In genomic region chr2:78718031-78718430, GRCh38 we compare ENCODE assay signal across 24 cellular contexts.
"Had no signal": no experiment of that assay in that cellular context is flagged by ENCODE, and none has a peak within 500 bp of the region (broad histone marks: within the 10 kb centered on the region; RNA-seq: fewer than 3 reads in every experiment).

No MANE protein-coding gene starts in this region.

- DNase-seq: activated B cell treated with CpG ODN at 0.5 μM for 24 hours; activated CD4-positive, alpha-beta T cell treated with anti-CD3 and anti-CD28 coated beads, Interleukin-2, amount 50 U/mL, for 1 hour; activated CD8-positive, alpha-beta T cell treated with anti-CD3 and anti-CD28 coated beads for 36 hours; activated naive CD4-positive, alpha-beta T cell; activated T-cell treated with anti-CD3 and anti-CD28 coated beads, Interleukin-2, amount 50 U/mL, for 72 hours; anterior cingulate cortex; brain microvascular endothelial cell; esophagus squamous epithelium; foreskin melanocyte; islet precursor cell; left ventricle myocardium superior; midbrain; naive thymus-derived CD8-positive, alpha-beta T cell; stimulated activated CD4-positive, alpha-beta T cell treated with anti-CD3 and anti-CD28 coated beads, Interleukin-2, amount 100 ng/mL, for 48 hours; stimulated activated naive CD4-positive, alpha-beta T cell treated with Interleukin-2 at 50 U/mL for 16 hours; T-helper 1 cell; testis; transverse colon; uterus had no signal

- H3K27ac ChIP-seq: brain microvascular endothelial cell, epithelial cell of prostate, esophagus squamous epithelium, right atrium auricular region, testis, transverse colon, uterus had no signal

- H3K27me3 Mint-ChIP-seq: activated B cell treated with CpG ODN at 0.5 μM for 24 hours; activated CD8-positive, alpha-beta T cell treated with anti-CD3 and anti-CD28 coated beads for 36 hours; naive thymus-derived CD8-positive, alpha-beta T cell had no signal

- H3K4me3 Mint-ChIP-seq: activated B cell treated with CpG ODN at 0.5 μM for 24 hours; activated CD8-positive, alpha-beta T cell treated with anti-CD3 and anti-CD28 coated beads for 36 hours; activated T-cell treated with anti-CD3 and anti-CD28 coated beads, Interleukin-2, amount 50 U/mL, for 72 hours; naive thymus-derived CD8-positive, alpha-beta T cell; T-helper 2 cell treated with Interferon-gamma antibody and Interleukin-4, amounts not matched to agents 5 μg/mL and 100 μg/mL, for 36 hours had no signal

- ATAC-seq: activated CD8-positive, alpha-beta T cell treated with anti-CD3 and anti-CD28 coated beads for 36 hours; activated naive CD4-positive, alpha-beta T cell treated with anti-CD3 and anti-CD28 coated beads, Interleukin-2, amount 50 U/mL, for 72 hours; activated T-cell treated with anti-CD3 and anti-CD28 coated beads, Interleukin-2, amount 50 U/mL, for 72 hours; left ventricle myocardium superior; naive thymus-derived CD8-positive, alpha-beta T cell had no signal

- FAIRE-seq: endometrium had no signal

- H3K27me3 ChIP-seq: brain microvascular endothelial cell, esophagus squamous epithelium, right atrium auricular region, testis, transverse colon, uterus had no signal

- H3K4me3 ChIP-seq: esophagus squamous epithelium, right atrium auricular region, testis, transverse colon, uterus had no signal

- H3K36me3 ChIP-seq: brain microvascular endothelial cell, esophagus squamous epithelium, right atrium auricular region, transverse colon, uterus had no signal

- H3K4me1 ChIP-seq: esophagus squamous epithelium, right atrium auricular region, testis, transverse colon, uterus had no signal

- H3K9me3 Mint-ChIP-seq: activated B cell treated with CpG ODN at 0.5 μM for 24 hours had no signal

- H3K4me1 Mint-ChIP-seq: activated B cell treated with CpG ODN at 0.5 μM for 24 hours; naive thymus-derived CD8-positive, alpha-beta T cell had no signal

- H3K27ac Mint-ChIP-seq: activated B cell treated with CpG ODN at 0.5 μM for 24 hours; activated CD8-positive, alpha-beta T cell treated with anti-CD3 and anti-CD28 coated beads for 36 hours; activated naive CD4-positive, alpha-beta T cell treated with anti-CD3 and anti-CD28 coated beads, Interleukin-2, amount 50 U/mL, for 72 hours; activated T-cell treated with anti-CD3 and anti-CD28 coated beads, Interleukin-2, amount 50 U/mL, for 72 hours; naive thymus-derived CD8-positive, alpha-beta T cell; T-helper 2 cell treated with Interferon-gamma antibody and Interleukin-4, amounts not matched to agents 5 μg/mL and 100 μg/mL, for 36 hours had no signal

- H3K36me3 Mint-ChIP-seq: activated naive CD4-positive, alpha-beta T cell treated with anti-CD3 and anti-CD28 coated beads, Interleukin-2, amount 50 U/mL, for 72 hours; naive thymus-derived CD8-positive, alpha-beta T cell had no signal
